ENCODE assay signal across 2 cellular contexts in the genomic region with DNA sequence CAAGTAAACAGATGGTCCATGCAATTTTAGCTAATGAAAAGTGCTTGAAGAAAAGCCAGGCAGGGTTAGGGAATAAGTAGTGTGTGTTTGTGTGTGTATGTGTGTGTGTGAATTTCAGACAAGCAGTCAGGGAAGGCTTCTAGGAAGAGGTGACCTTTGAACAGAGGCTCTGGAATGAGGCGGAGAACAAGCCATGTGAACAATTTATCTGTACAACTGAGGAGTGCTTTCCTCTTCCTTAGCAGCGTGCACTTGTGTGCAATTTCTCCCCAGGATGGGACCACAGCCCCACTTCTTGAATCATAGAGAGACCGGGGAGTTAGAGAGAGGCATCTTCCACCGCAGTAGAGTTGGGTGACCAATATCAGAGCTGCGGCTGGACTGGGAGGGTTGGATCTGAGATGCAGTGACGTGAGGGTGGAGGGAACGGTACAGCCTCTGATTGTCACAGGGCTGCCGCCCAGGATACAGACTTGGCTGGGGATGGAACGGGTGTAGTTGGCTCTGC.
TF ChIP-seq lines count a peak whose summit lies in the region.

No MANE protein-coding gene starts in this region.

TF ChIP-seq in A549, 52 proteins besides CTCF, POLR2A, EP300 and RAD21:
- no peak for TF ChIP-seq HOXB5 (CRISPR knock-in tag; IDR thresholded peaks at IDR 0.05)
- peak; percentile 76 for TF ChIP-seq ZFP36 (IDR thresholded peaks at IDR 0.05; ENCODE audit: borderline replicate concordance, partially characterized antibody)

TF ChIP-seq in IMR-90, 13 proteins besides CTCF, POLR2A, EP300 and RAD21:
- TF ChIP-seq, protein P1, sequence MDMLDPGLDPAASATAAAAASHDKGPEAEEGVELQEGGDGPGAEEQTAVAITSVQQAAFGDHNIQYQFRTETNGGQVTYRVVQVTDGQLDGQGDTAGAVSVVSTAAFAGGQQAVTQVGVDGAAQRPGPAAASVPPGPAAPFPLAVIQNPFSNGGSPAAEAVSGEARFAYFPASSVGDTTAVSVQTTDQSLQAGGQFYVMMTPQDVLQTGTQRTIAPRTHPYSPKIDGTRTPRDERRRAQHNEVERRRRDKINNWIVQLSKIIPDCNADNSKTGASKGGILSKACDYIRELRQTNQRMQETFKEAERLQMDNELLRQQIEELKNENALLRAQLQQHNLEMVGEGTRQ (IDR thresholded peaks at IDR 0.05; ENCODE audit: low read depth, low read length) = no peak
- TF ChIP-seq FOS (IDR thresholded peaks at IDR 0.05; ENCODE audit: low read depth, low read length) = no peak
- no peak for TF ChIP-seq MAFK (IDR thresholded peaks at IDR 0.05; ENCODE audit: low read depth, low read length)
